ENCODE assay signal across 9 cellular contexts in genomic region chr6:153957409-153957808, GRCh38.
A peak's percentile ranks its signal among the peaks of the same experiment; 100 is the strongest.
DNase-seq lines count a peak whose midpoint lies in the region; ATAC-seq lines count a peak whose summit lies in the region.
"Had no signal": no experiment of that assay in that cellular context is flagged by ENCODE, and none has a peak within 500 bp of the region (broad histone marks: within the 10 kb centered on the region; RNA-seq: fewer than 3 reads in every experiment).

No MANE protein-coding gene starts in this region.

- ATAC-seq in GM18907 (IDR thresholded peaks at IDR 0.05; ENCODE audit: unreplicated experiment) (peak; percentile 94), GM21717 (IDR thresholded peaks at IDR 0.05; ENCODE audit: unreplicated experiment) (peak; percentile 98), HG03139 (IDR thresholded peaks at IDR 0.05; ENCODE audit: unreplicated experiment) (peak; percentile 83), left cardiac atrium (no peak)

- intact Hi-C loops in left cardiac atrium (cut with DNase I): no loop called here

- DNase-seq in RPMI8226 (peak; percentile 32), left cardiac atrium (no peak), NCI-H1092 treated with DMSO at 0.1 percent for 48 hours (lab: John Stamatoyannopoulos, UW) (no peak), NCI-H82 (lab: John Stamatoyannopoulos, UW) (no peak), NCI-H774 (lab: John Stamatoyannopoulos, UW) (no peak)
- DNase-seq: T-helper 2 cell had no signal

Comparison
In these comparisons a context has a peak if more than half of its experiments do, and no peak if none do; other contexts are left out.
1. ATAC-seq: peak in GM18907 (single experiment), GM21717 (single experiment) and HG03139 (single experiment); none in left cardiac atrium (0 of 2).